ENCODE assay signal across 1 cellular context in genomic region chr5:42636425-42636824, GRCh38.
TF ChIP-seq lines count a peak whose summit lies in the region.

No MANE protein-coding gene starts in this region.

TF ChIP-seq in K562, 482 proteins besides CTCF, POLR2A, EP300 and RAD21 (continued from another document):
- TF ChIP-seq, protein P1, sequence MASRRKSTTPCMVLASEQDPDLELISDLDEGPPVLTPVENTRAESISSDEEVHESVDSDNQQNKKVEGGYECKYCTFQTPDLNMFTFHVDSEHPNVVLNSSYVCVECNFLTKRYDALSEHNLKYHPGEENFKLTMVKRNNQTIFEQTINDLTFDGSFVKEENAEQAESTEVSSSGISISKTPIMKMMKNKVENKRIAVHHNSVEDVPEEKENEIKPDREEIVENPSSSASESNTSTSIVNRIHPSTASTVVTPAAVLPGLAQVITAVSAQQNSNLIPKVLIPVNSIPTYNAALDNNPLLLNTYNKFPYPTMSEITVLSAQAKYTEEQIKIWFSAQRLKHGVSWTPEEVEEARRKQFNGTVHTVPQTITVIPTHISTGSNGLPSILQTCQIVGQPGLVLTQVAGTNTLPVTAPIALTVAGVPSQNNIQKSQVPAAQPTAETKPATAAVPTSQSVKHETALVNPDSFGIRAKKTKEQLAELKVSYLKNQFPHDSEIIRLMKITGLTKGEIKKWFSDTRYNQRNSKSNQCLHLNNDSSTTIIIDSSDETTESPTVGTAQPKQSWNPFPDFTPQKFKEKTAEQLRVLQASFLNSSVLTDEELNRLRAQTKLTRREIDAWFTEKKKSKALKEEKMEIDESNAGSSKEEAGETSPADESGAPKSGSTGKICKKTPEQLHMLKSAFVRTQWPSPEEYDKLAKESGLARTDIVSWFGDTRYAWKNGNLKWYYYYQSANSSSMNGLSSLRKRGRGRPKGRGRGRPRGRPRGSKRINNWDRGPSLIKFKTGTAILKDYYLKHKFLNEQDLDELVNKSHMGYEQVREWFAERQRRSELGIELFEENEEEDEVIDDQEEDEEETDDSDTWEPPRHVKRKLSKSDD (conservative IDR thresholded peaks at IDR 0.05; ENCODE audit: low read length), result no peak
- no peak for TF ChIP-seq ZNF347 (CRISPR knock-in tag; IDR thresholded peaks at IDR 0.05; ENCODE audit: low read depth)
- 0 out of 2 replicates have a peak, but pooled peaks have one; percentile 8 for TF ChIP-seq SMC3 (conservative IDR thresholded peaks at IDR 0.05; ENCODE audit: insufficient read depth, low read depth, low read length)
- no peak for TF ChIP-seq SMARCB1 (IDR thresholded peaks at IDR 0.05; ENCODE audit: insufficient read length, low read depth)
